In the genomic region with DNA sequence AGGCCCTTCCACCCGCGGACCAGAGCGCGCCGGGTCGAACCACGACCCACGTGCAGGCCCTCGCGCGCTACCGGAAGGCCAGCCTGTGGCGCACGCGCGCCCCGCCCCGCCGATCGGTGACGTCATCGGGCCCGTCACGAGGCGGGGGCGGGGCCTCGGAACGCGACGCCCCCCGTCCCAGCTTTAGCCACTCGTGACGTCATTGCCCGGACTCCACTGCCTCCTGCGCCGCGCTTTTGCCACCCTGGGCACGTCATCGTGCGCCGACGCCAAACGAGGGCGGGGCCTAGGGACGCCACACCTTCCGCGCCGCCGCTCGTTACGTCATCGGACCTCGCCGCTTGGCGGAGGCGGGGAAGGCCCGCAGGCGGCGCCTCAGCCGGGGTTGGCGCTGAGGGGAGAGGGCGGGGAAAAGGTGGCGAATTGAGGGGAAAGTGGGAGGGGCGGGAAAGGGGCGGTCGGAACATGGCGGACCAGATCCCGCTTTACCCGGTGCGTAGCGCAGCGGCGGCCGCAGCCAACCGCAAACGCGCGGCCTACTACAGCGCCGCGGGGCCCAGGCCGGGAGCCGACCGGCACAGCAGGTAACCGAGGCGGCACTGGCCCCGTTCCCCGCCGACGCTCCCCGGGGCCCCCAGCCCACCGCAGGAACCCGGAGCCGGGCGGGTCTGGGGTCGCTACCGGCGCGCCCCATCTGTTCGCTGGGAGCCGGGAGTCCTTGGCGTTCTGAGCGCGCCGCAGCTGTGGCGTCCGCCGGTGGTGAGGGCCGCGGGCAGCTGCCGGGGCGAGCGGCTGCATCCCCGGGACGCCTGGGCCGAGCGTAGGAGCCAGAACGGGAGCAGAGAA, we compare ENCODE assay signal across 2 cellular contexts.
TF ChIP-seq lines count a peak whose summit lies in the region.

A gene with protein sequence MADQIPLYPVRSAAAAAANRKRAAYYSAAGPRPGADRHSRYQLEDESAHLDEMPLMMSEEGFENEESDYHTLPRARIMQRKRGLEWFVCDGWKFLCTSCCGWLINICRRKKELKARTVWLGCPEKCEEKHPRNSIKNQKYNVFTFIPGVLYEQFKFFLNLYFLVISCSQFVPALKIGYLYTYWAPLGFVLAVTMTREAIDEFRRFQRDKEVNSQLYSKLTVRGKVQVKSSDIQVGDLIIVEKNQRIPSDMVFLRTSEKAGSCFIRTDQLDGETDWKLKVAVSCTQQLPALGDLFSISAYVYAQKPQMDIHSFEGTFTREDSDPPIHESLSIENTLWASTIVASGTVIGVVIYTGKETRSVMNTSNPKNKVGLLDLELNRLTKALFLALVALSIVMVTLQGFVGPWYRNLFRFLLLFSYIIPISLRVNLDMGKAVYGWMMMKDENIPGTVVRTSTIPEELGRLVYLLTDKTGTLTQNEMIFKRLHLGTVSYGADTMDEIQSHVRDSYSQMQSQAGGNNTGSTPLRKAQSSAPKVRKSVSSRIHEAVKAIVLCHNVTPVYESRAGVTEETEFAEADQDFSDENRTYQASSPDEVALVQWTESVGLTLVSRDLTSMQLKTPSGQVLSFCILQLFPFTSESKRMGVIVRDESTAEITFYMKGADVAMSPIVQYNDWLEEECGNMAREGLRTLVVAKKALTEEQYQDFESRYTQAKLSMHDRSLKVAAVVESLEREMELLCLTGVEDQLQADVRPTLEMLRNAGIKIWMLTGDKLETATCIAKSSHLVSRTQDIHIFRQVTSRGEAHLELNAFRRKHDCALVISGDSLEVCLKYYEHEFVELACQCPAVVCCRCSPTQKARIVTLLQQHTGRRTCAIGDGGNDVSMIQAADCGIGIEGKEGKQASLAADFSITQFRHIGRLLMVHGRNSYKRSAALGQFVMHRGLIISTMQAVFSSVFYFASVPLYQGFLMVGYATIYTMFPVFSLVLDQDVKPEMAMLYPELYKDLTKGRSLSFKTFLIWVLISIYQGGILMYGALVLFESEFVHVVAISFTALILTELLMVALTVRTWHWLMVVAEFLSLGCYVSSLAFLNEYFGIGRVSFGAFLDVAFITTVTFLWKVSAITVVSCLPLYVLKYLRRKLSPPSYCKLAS (plus strand): TSS at position 449 of the 846 bp plus-strand sequence. CDS start 17 bp downstream, at position 466.

TF ChIP-seq in IMR-90, 13 proteins besides CTCF, POLR2A, EP300 and RAD21:
- TF ChIP-seq CEBPB (IDR thresholded peaks at IDR 0.05; ENCODE audit: low read depth, low read length) (peak; percentile 81), CHD1 (IDR thresholded peaks at IDR 0.05; ENCODE audit: low read depth, low read length) (0 out of 2 replicates have a peak, but pooled peaks have one; percentile 67), MAZ (IDR thresholded peaks at IDR 0.05; ENCODE audit: borderline replicate concordance, low read depth, low read length) (peak; percentile 90), FOS (IDR thresholded peaks at IDR 0.05; ENCODE audit: low read depth, low read length) (peak; percentile 63; the same call in 1 of the 2 replicates), NFE2L2 (IDR thresholded peaks at IDR 0.05; ENCODE audit: low read depth, low read length) (no peak), RFX5 (IDR thresholded peaks at IDR 0.05; ENCODE audit: low read depth, low read length) (no peak), MAFK (IDR thresholded peaks at IDR 0.05; ENCODE audit: low read depth, low read length) (no peak), RCOR1 (IDR thresholded peaks at IDR 0.05; ENCODE audit: insufficient replicate concordance, low read length) (no peak), BHLHE40 (IDR thresholded peaks at IDR 0.05; ENCODE audit: low read depth, low read length) (peak; percentile 82), MXI1 (IDR thresholded peaks at IDR 0.05; ENCODE audit: borderline replicate concordance, low read depth, low read length) (peak; percentile 68; the same call in 1 of the 2 replicates), SMC3 (IDR thresholded peaks at IDR 0.05; ENCODE audit: low read depth, low read length) (no peak)
- TF ChIP-seq, protein P1, sequence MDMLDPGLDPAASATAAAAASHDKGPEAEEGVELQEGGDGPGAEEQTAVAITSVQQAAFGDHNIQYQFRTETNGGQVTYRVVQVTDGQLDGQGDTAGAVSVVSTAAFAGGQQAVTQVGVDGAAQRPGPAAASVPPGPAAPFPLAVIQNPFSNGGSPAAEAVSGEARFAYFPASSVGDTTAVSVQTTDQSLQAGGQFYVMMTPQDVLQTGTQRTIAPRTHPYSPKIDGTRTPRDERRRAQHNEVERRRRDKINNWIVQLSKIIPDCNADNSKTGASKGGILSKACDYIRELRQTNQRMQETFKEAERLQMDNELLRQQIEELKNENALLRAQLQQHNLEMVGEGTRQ (IDR thresholded peaks at IDR 0.05; ENCODE audit: low read depth, low read length): peak; percentile 88
- TF ChIP-seq, protein P2, sequence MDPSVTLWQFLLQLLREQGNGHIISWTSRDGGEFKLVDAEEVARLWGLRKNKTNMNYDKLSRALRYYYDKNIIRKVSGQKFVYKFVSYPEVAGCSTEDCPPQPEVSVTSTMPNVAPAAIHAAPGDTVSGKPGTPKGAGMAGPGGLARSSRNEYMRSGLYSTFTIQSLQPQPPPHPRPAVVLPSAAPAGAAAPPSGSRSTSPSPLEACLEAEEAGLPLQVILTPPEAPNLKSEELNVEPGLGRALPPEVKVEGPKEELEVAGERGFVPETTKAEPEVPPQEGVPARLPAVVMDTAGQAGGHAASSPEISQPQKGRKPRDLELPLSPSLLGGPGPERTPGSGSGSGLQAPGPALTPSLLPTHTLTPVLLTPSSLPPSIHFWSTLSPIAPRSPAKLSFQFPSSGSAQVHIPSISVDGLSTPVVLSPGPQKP (IDR thresholded peaks at IDR 0.05; ENCODE audit: borderline replicate concordance, low read depth, low read length): no peak

TF ChIP-seq in PFSK-1, 5 proteins besides CTCF, POLR2A, EP300 and RAD21:
- TF ChIP-seq SIN3A (IDR thresholded peaks at IDR 0.05; ENCODE audit: borderline replicate concordance, insufficient read depth, low read length) (no peak), POLR2AphosphoS5 (IDR thresholded peaks at IDR 0.05; ENCODE audit: low read depth, low read length) (peak; percentile 63), TAF1 (IDR thresholded peaks at IDR 0.05; ENCODE audit: borderline replicate concordance, insufficient read depth, low read length) (peak; percentile 81; the same call in 1 of the 2 replicates), FOXP2 (optimal IDR thresholded peaks at IDR 0.05; ENCODE audit: borderline replicate concordance, extremely low read depth, extremely low read length, insufficient read depth) (peak; percentile 98)
